In the genomic region with DNA sequence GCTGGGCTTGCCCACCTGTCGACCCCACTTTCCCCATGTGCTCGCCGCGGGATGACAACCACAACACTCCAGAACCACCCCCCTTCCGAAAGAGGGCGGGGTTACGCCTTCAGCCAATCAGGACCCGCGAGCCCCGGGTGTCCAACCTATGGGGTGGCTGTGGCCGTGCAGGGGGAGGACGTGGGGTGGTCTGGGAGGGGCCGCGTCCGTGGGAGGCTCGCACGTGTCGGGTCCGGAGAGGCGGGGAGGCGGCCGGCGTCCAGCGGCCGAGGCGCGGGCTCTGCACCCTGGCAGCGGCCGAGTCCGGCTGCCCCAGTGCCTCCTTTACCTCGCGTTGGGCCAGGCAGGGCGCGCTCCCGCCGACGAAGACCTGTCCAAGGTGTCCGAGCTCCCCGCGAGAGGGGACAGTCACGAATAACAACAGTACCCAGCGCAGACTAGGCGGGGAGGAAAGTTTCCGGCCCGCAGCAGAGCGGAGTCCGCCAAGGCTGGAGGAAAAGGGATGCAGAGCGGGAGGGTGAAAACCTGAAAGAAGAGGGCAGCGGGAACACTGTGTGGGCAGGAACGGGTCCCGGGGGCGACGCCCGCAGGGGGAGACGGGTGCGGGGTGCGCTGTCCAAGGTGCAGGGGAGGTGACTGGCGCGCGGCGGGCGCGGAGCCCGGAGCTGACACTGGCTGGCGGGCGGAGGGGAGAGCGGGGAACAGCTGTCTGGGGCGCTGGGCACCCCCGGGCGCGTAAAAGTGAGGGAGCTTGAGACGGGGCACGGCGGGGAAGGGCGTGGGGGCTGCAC, we compare ENCODE assay signal across 8 cellular contexts. TPM values are rescaled to one million over a fixed set of nuclear protein-coding genes. Genes with fewer than 3 reads are reported as not detected.
A peak's percentile ranks its signal among the peaks of the same experiment; 100 is the strongest.
DNase-seq lines count a peak whose midpoint lies in the region; ATAC-seq, FAIRE-seq and TF ChIP-seq lines count a peak whose summit lies in the region.

No MANE protein-coding gene starts in this region.

- POLR2A ChIA-PET in SK-N-SH (lab: Yijun Ruan, JAX): interaction anchor here (1.6 kb wide), 1 partner anchor 18 kb away, joined by 5 read pairs; no protein-coding TSS in a partner anchor

- H3K9me3 Mint-ChIP-seq in Calu3 (ENCODE audit: low read depth, unreplicated experiment): no peaks in the 10 kb centered on the region

- H3K9ac ChIP-seq in SK-N-SH (peak overlapping the region; percentile 62; the same call in 1 of the 2 replicates), colonic mucosa (ENCODE audit: low read depth in 2 of 2, low read length in 2 of 2) (peak overlapping the region; percentile 19 to 32), kidney (ENCODE audit: low read length in 2 of 2) (no peak overlapping the region)

- peak; percentile 43 for ATAC-seq in HG03159 (IDR thresholded peaks at IDR 0.05; ENCODE audit: unreplicated experiment)
- no peak for ATAC-seq in HG02840 (IDR thresholded peaks at IDR 0.05; ENCODE audit: low FRiP score, unreplicated experiment)

- peaks cover 20% of the 10 kb centered on the region for H3K36me3 Mint-ChIP-seq in Calu3 (ENCODE audit: insufficient read depth, unreplicated experiment)

- DNase-seq in Calu3 (peak; percentile 76), SK-N-SH (peak; percentile 89), colonic mucosa (peak; percentile 71), kidney (peak; percentile 95), small intestine (peak; percentile 21), NCI-H1048 (lab: John Stamatoyannopoulos, UW) (no peak)

- H4K20me1 ChIP-seq in SK-N-SH (ENCODE audit: insufficient read depth): no peaks in the 10 kb centered on the region

- no TSS peak for BruUV-seq in Calu3 (replicated peaks; lab: Mats Ljungman, UMichigan)

- H3K4me3 ChIP-seq in SK-N-SH (ENCODE audit: low read depth in 2 of 2, low read length in 1 of 2): peak overlapping the region; percentile 72 to 73
- peak overlapping the region; percentile 50 for H3K4me3 ChIP-seq in colonic mucosa
- peak overlapping the region; percentile 56 to 71 for H3K4me3 ChIP-seq in kidney (ENCODE audit: low read length in 2 of 2)
- peak overlapping the region in 1 of 2 donors; percentile 62 for H3K4me3 ChIP-seq in small intestine (ENCODE audit: low read depth in 1 of 2, low read length in 2 of 2)

- H2AFZ ChIP-seq in SK-N-SH (ENCODE audit: low read depth): peak overlapping the region; percentile 86; the same call in 1 of the 2 replicates

- 2% methylated on average over 16 of the region's 75 CpGs for WGBS in SK-N-SH (ENCODE audit: low lambda C conversion rate)
- 0 to 1% (median 0%) methylated on average over 70 to 75 of the region's 75 CpGs for WGBS in small intestine, 3 donors

- H3K9me2 ChIP-seq in SK-N-SH: no peaks in the 10 kb centered on the region

- no peak for TF ChIP-seq EP300 in SK-N-SH (IDR thresholded peaks at IDR 0.05; ENCODE audit: borderline replicate concordance in 1 of 2, low read depth in 1 of 2, low read length in 1 of 2)

- H3K9me3 ChIP-seq in SK-N-SH (no peaks in the 10 kb centered on the region), colonic mucosa (no peaks in the 10 kb centered on the region), kidney (ENCODE audit: control insufficient read depth in 1 of 2, low read length in 2 of 2) (no peaks in the 10 kb centered on the region), small intestine (ENCODE audit: control insufficient read depth, low read depth) (no peaks in the 10 kb centered on the region)

- peak overlapping the region in 1 of 2 experiments; percentile 37; a peak in 2 of 4 replicates for H3K27ac ChIP-seq in SK-N-SH (ENCODE audit: low read depth in 2 of 2, low read length in 1 of 2)
- H3K27ac ChIP-seq in colonic mucosa: peak overlapping the region; percentile 66
- no peak overlapping the region for H3K27ac ChIP-seq in kidney (ENCODE audit: low read depth in 2 of 2, low read length in 2 of 2)
- H3K27ac ChIP-seq in small intestine (ENCODE audit: low read depth in 1 of 2, low read length in 1 of 2): no peak overlapping the region

- TF ChIP-seq CTCF in Calu3 (IDR thresholded peaks at IDR 0.05; ENCODE audit: unreplicated experiment) (no peak), SK-N-SH (IDR thresholded peaks at IDR 0.05) (no peak), colonic mucosa (IDR thresholded peaks at IDR 0.05) (no peak), kidney (IDR thresholded peaks at IDR 0.05; ENCODE audit: borderline replicate concordance, extremely low read depth, insufficient read depth) (no peak)

- H3K4me1 ChIP-seq in SK-N-SH (ENCODE audit: control insufficient read depth in 1 of 2, insufficient read depth in 2 of 2, low read depth in 1 of 2, low read length in 1 of 2): peaks cover 0 to 23% of the 10 kb centered on the region in 2 experiments; a peak in 2 of 4 replicates
- peaks cover 3% of the 10 kb centered on the region for H3K4me1 ChIP-seq in colonic mucosa
- peaks cover 0 to 6% of the 10 kb centered on the region in 2 donors for H3K4me1 ChIP-seq in kidney (ENCODE audit: control insufficient read depth in 1 of 2, insufficient read depth in 1 of 2, low read depth in 1 of 2, low read length in 2 of 2)
- peaks cover 0 to 2% of the 10 kb centered on the region in 2 donors for H3K4me1 ChIP-seq in small intestine (ENCODE audit: control insufficient read depth in 2 of 2, insufficient read depth in 1 of 2, low read depth in 1 of 2, low read length in 1 of 2)

- peak overlapping the region; percentile 90 for H3K4me2 ChIP-seq in SK-N-SH

- H3K36me3 ChIP-seq in SK-N-SH (replicated peaks in 1 of 2; ENCODE audit: control insufficient read depth in 1 of 2, insufficient read depth in 2 of 2, low read length in 1 of 2) (no peaks in the 10 kb centered on the region), colonic mucosa (no peaks in the 10 kb centered on the region), kidney (ENCODE audit: control insufficient read depth in 1 of 2, insufficient read depth in 2 of 2, low read length in 2 of 2) (no peaks in the 10 kb centered on the region), small intestine (ENCODE audit: control insufficient read depth in 2 of 2, insufficient read depth in 2 of 2, low read length in 2 of 2) (no peaks in the 10 kb centered on the region)

- no peaks in the 10 kb centered on the region for H3K79me2 ChIP-seq in SK-N-SH (ENCODE audit: insufficient read depth)

- H3K27ac Mint-ChIP-seq in Calu3 (ENCODE audit: unreplicated experiment): peak overlapping the region; percentile 50

- H3K27me3 ChIP-seq in SK-N-SH (ENCODE audit: insufficient read depth) (no peaks in the 10 kb centered on the region), colonic mucosa (peaks cover 9% of the 10 kb centered on the region), small intestine (ENCODE audit: control insufficient read depth in 2 of 2, insufficient read depth in 2 of 2, low read length in 2 of 2) (peaks cover 0 to 4% of the 10 kb centered on the region in 2 donors)

- TF ChIP-seq RAD21 in SK-N-SH (IDR thresholded peaks at IDR 0.05; ENCODE audit: low read length): no peak

- H3K4me1 Mint-ChIP-seq in Calu3 (ENCODE audit: low read depth, unreplicated experiment): peaks cover 10% of the 10 kb centered on the region

- H3K4me3 Mint-ChIP-seq in Calu3 (ENCODE audit: low read depth, unreplicated experiment): peak overlapping the region; percentile 85

- intact Hi-C loops in Calu3 (cut with micrococcal nuclease; ENCODE audit: unreplicated experiment): loop anchor here (5.0 to 10.0 kb wide), 3 partner anchors 219 to 399 kb away; no protein-coding TSS in a partner anchor
- intact Hi-C loops in colonic mucosa (cut with DNase I): no loop called here
- intact Hi-C loops in kidney (cut with DNase I): no loop called here

- H3F3A ChIP-seq in SK-N-SH (replicated peaks; ENCODE audit: insufficient read depth): peaks cover 29% of the 10 kb centered on the region

- no peaks in the 10 kb centered on the region for H3K27me3 Mint-ChIP-seq in Calu3 (ENCODE audit: unreplicated experiment)

- CTCF ChIA-PET in Calu3 (lab: Charles Lee): interaction anchor here (0.5 to 1.0 kb wide), 3 partner anchors 9 to 1358 kb away, joined by 3 read pairs; no protein-coding TSS in a partner anchor
- CTCF ChIA-PET in SK-N-SH (lab: Yijun Ruan, JAX): interaction anchor here (0.8 to 1.8 kb wide), 7 partner anchors 8 to 700 kb away, joined by 3 to 8 read pairs (median 4); no protein-coding TSS in a partner anchor

- FAIRE-seq in kidney (lab: Jason Lieb, UNC) (no peak), small intestine (lab: Jason Lieb, UNC) (no peak)

TF ChIP-seq in SK-N-SH, 30 proteins besides CTCF, POLR2A, EP300 and RAD21 (continues in another document):
- TF ChIP-seq JUND (IDR thresholded peaks at IDR 0.05) (no peak), RFX5 (IDR thresholded peaks at IDR 0.05; ENCODE audit: low read length) (0 out of 2 replicates have a peak, but pooled peaks have one; percentile 33), MXI1 (IDR thresholded peaks at IDR 0.05; ENCODE audit: low read depth, low read length) (peak; percentile 70; the same call in 1 of the 2 replicates), SIN3A (IDR thresholded peaks at IDR 0.05; ENCODE audit: borderline replicate concordance, low read depth, low read length) (peak; percentile 58; the same call in 1 of the 2 replicates)
- TF ChIP-seq, protein P1, sequence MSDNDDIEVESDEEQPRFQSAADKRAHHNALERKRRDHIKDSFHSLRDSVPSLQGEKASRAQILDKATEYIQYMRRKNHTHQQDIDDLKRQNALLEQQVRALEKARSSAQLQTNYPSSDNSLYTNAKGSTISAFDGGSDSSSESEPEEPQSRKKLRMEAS (IDR thresholded peaks at IDR 0.05; ENCODE audit: low read depth): peak; percentile 94

RNA-seq across cellular contexts. Expression of a gene that starts 0.9 kb away (rescaled TPM):
- total RNA-seq in Calu3 (2022): 1.2 and 1.5 TPM in 2 replicates
- 5.8 and 6.6 TPM in 2 replicates for polyA plus RNA-seq in SK-N-SH (2012; rRNA removed)
- 7.6 and 8.1 TPM in 2 replicates for polyA plus RNA-seq in SK-N-SH (2012; cell fraction: cytosol; rRNA removed)
- 5.1 and 5.5 TPM in 2 replicates for polyA plus RNA-seq in SK-N-SH (2012; cell fraction: nucleus; rRNA removed)
- total RNA-seq in colonic mucosa: 1 to 10 TPM in 1 of 2 donors, under 1 TPM in 1; 0.22 to 1.4 TPM
- 4.9 TPM for total RNA-seq in kidney
- 6.8 TPM for polyA plus RNA-seq in kidney (ENCODE audit: insufficient read depth, low read depth, low replicate concordance)
- polyA plus RNA-seq in small intestine: under 1 TPM in 2 of 3 donors, not detected in 1; 0.27 to 0.87 TPM

Comparison
In these comparisons a context has a peak if more than half of its experiments do, and no peak if none do; other contexts are left out.
1. H3K9ac ChIP-seq: peak in SK-N-SH (single experiment) and colonic mucosa (2 of 2); none in kidney (0 of 2).